ENCODE assay signal across 2 cellular contexts in genomic region chr6:1136415-1136774, GRCh38.
TF ChIP-seq lines count a peak whose summit lies in the region.

No MANE protein-coding gene starts in this region.

TF ChIP-seq in liver, 16 proteins besides CTCF, POLR2A, EP300 and RAD21 (continued from another document):
- TF ChIP-seq REST (IDR thresholded peaks at IDR 0.05) (no peak), HNF4G (IDR thresholded peaks at IDR 0.05) (no peak), GABPA (IDR thresholded peaks at IDR 0.05 in 1 of 2, conservative IDR thresholded peaks at IDR 0.05 in 1 of 2) (no peak), FOXA1 (IDR thresholded peaks at IDR 0.05) (no peak), SP1 (IDR thresholded peaks at IDR 0.05) (no peak), MAX (IDR thresholded peaks at IDR 0.05) (peak; percentile 30), TAF1 (conservative IDR thresholded peaks at IDR 0.05) (no peak), RXRA (IDR thresholded peaks at IDR 0.05) (peak in 1 of 2 donors; percentile 51), YY1 (IDR thresholded peaks at IDR 0.05) (peak; percentile 53), JUND (IDR thresholded peaks at IDR 0.05) (peak in 1 of 2 donors; percentile 53), FOXA2 (IDR thresholded peaks at IDR 0.05) (peak; percentile 47)
- TF ChIP-seq, protein P1, sequence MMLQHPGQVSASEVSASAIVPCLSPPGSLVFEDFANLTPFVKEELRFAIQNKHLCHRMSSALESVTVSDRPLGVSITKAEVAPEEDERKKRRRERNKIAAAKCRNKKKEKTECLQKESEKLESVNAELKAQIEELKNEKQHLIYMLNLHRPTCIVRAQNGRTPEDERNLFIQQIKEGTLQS (IDR thresholded peaks at IDR 0.05): no peak

TF ChIP-seq in HepG2, 621 proteins besides CTCF, POLR2A, EP300 and RAD21 (continued from another document):
- TF ChIP-seq, protein P2, sequence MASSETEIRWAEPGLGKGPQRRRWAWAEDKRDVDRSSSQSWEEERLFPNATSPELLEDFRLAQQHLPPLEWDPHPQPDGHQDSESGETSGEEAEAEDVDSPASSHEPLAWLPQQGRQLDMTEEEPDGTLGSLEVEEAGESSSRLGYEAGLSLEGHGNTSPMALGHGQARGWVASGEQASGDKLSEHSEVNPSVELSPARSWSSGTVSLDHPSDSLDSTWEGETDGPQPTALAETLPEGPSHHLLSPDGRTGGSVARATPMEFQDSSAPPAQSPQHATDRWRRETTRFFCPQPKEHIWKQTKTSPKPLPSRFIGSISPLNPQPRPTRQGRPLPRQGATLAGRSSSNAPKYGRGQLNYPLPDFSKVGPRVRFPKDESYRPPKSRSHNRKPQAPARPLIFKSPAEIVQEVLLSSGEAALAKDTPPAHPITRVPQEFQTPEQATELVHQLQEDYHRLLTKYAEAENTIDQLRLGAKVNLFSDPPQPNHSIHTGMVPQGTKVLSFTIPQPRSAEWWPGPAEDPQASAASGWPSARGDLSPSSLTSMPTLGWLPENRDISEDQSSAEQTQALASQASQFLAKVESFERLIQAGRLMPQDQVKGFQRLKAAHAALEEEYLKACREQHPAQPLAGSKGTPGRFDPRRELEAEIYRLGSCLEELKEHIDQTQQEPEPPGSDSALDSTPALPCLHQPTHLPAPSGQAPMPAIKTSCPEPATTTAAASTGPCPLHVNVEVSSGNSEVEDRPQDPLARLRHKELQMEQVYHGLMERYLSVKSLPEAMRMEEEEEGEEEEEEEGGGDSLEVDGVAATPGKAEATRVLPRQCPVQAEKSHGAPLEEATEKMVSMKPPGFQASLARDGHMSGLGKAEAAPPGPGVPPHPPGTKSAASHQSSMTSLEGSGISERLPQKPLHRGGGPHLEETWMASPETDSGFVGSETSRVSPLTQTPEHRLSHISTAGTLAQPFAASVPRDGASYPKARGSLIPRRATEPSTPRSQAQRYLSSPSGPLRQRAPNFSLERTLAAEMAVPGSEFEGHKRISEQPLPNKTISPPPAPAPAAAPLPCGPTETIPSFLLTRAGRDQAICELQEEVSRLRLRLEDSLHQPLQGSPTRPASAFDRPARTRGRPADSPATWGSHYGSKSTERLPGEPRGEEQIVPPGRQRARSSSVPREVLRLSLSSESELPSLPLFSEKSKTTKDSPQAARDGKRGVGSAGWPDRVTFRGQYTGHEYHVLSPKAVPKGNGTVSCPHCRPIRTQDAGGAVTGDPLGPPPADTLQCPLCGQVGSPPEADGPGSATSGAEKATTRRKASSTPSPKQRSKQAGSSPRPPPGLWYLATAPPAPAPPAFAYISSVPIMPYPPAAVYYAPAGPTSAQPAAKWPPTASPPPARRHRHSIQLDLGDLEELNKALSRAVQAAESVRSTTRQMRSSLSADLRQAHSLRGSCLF (CRISPR knock-in tag; IDR thresholded peaks at IDR 0.05; ENCODE audit: borderline replicate concordance): no peak
- no peak for TF ChIP-seq ZNF609 (CRISPR knock-in tag; IDR thresholded peaks at IDR 0.05; ENCODE audit: borderline replicate concordance)
- no peak for TF ChIP-seq MXI1 (IDR thresholded peaks at IDR 0.05; ENCODE audit: borderline replicate concordance, low read depth, low read length)
- TF ChIP-seq BRD4 (CRISPR knock-in tag; IDR thresholded peaks at IDR 0.05): no peak
- TF ChIP-seq ZNF441 (CRISPR knock-in tag; IDR thresholded peaks at IDR 0.05; ENCODE audit: borderline replicate concordance): no peak
- TF ChIP-seq MBD4 (IDR thresholded peaks at IDR 0.05; ENCODE audit: borderline replicate concordance, low read length): no peak
- no peak for TF ChIP-seq ZNF674 (CRISPR knock-in tag; IDR thresholded peaks at IDR 0.05; ENCODE audit: low read depth)
